ENCODE assay signal across 8 cellular contexts in the genomic region with DNA sequence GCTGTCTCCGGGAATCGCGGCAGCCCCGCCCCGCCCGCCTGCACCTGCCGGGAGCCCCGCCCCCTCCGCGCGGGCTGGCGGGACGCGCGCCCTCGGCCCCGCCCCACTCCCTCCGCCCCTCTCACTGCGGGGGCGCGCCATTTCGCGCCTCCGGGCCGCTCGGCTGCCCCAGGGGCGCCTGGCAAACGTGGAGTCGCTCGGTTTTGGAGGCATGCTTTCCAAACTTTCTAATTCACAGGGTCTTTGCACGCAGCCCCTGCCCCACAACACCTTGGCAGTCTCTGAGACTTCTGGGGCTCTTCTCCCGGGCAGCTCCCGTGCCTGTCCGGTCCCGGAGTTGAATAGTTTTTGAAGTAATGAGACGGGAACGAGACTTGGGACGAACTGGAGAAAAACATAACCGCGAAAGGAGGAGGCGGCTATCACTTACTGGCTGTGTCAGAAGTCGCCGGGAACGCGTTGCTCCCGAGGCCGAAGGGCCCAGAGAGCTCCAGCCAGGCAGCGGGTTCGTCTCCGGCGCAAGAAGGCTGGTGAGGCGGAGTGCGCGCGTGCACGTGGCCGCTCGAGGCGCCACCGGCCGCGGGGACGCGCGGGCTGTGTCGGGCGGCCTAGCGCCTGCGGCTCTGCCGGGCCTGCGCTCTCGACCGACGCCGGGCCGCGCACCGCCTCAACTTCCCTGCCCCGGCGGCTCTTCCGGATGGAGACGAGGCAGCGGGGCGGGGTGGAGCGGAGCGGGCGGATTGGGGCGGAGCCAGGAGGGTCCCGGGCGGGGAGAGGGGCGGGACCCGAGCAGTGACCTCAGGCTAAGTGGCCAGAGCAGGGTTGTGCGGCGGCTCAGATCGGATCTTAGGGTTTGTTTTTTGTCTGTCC.
DNase-seq lines count a peak whose midpoint lies in the region; ATAC-seq and TF ChIP-seq lines count a peak whose summit lies in the region.

A gene (minus strand): TSS at position 699 of the 870 bp plus-strand sequence. CDS start 3,436 bp downstream, outside the sequence.

- TF ChIP-seq CTCF in choroid plexus epithelial cell (conservative IDR thresholded peaks at IDR 0.05; ENCODE audit: low read depth, low read length): no peak

- peak within 1 kb of the TSS; percentile 82 for H3K4me3 ChIP-seq in choroid plexus epithelial cell (ENCODE audit: low read depth, low read length)

- DNase-seq in Ammon's horn (ENCODE audit: low spot score): peak; percentile 91
- DNase-seq in NCI-H510A treated with DMSO at 0.1 percent for 48 hours (lab: John Stamatoyannopoulos, UW): peak; percentile 74
- DNase-seq in activated CD4-positive, alpha-beta T cell treated with anti-CD3 and anti-CD28 coated beads for 24 hours (ENCODE audit: low read depth in 2 of 2): peak; percentile 79 to 85
- DNase-seq in choroid plexus epithelial cell (ENCODE audit: low read depth): peak; percentile 86
- peak; percentile 74 for DNase-seq in kidney glomerular epithelial cell (lab: John Stamatoyannopoulos, UW)
- peak; percentile 63 to 81 for DNase-seq in stimulated activated CD4-positive, alpha-beta T cell treated with anti-CD3 and anti-CD28 coated beads, Interleukin-1b, Interleukin-23, amount 100 ng/mL, for 1 hour (ENCODE audit: low read depth in 2 of 2)

- ATAC-seq in GM19043 (IDR thresholded peaks at IDR 0.05; ENCODE audit: low read depth, unreplicated experiment): peak; percentile 95
- ATAC-seq in HG03354 (IDR thresholded peaks at IDR 0.05; ENCODE audit: poor library complexity, severe bottlenecking, unreplicated experiment): peak; percentile 92

Comparison
In these comparisons a context has a peak if more than half of its experiments do, and no peak if none do; other contexts are left out.
1. Peak in every context shown above with its lines: DNase-seq, ATAC-seq and H3K4me3 ChIP-seq.